Comparison of ENCODE assay signal across 10 cellular contexts in genomic region chr20:38723982-38724602, GRCh38. TPM values are rescaled to one million over a fixed set of nuclear protein-coding genes. Genes with fewer than 3 reads are reported as not detected.
DNase-seq lines count a peak whose midpoint lies in the region; ATAC-seq and TF ChIP-seq lines count a peak whose summit lies in the region.
"Had no signal": no experiment of that assay in that cellular context is flagged by ENCODE, and none has a peak within 500 bp of the region (broad histone marks: within the 10 kb centered on the region; RNA-seq: fewer than 3 reads in every experiment).

Gene SLC32A1 (plus strand): TSS chr20:38724486. CDS start chr20:38724725, 239 bp downstream.

- no peak within 1 kb of the TSS for H3K27ac Mint-ChIP-seq in glutamatergic neuron (ENCODE audit: unreplicated experiment)

- H3K4me1 ChIP-seq in cardiac muscle cell (ENCODE audit: low read depth), result no peaks in the 10 kb centered on the region
- peaks cover 0 to 56% (median 13%) of the 10 kb centered on the region in 12 donors for H3K4me1 ChIP-seq in heart left ventricle
- H3K4me1 ChIP-seq in Karpas-422 (ENCODE audit: low read length), result no peaks in the 10 kb centered on the region

- intact Hi-C loops in heart left ventricle (cut with DNase I), result no loop called here

- no peak within 1 kb of the TSS for H2AFZ ChIP-seq in Karpas-422 (ENCODE audit: low read length)

- H3K9me2 ChIP-seq in Karpas-422 (replicated peaks; ENCODE audit: insufficient read depth, low read length), result no peaks in the 10 kb centered on the region

- TF ChIP-seq CTCF in cardiac muscle cell (IDR thresholded peaks at IDR 0.05; ENCODE audit: low read depth, low read length) (no peak), heart left ventricle (IDR thresholded peaks at IDR 0.05) (no peak), WERI-Rb-1 (IDR thresholded peaks at IDR 0.05; ENCODE audit: low read depth, low read length) (no peak), glutamatergic neuron (IDR thresholded peaks at IDR 0.05; ENCODE audit: partially characterized antibody, unreplicated experiment) (no peak)

- H3K9me3 ChIP-seq in cardiac muscle cell (ENCODE audit: low read depth) (no peaks in the 10 kb centered on the region), heart left ventricle (no peaks in the 10 kb centered on the region), WERI-Rb-1 (ENCODE audit: severe bottlenecking) (no peaks in the 10 kb centered on the region), Karpas-422 (ENCODE audit: low read length) (no peaks in the 10 kb centered on the region)

- peak within 1 kb of the TSS; percentile 74 for H3K4me3 Mint-ChIP-seq in glutamatergic neuron (ENCODE audit: unreplicated experiment)

- H3K27me3 ChIP-seq in cardiac muscle cell (peaks cover 100% of the 10 kb centered on the region), heart left ventricle (peaks cover 70 to 98% (median 97%) of the 10 kb centered on the region in 9 donors), WERI-Rb-1 (ENCODE audit: insufficient read depth, low read depth, severe bottlenecking) (peaks cover 90% of the 10 kb centered on the region), Karpas-422 (ENCODE audit: low read length) (no peaks in the 10 kb centered on the region)

- no peak within 1 kb of the TSS for H3K9ac ChIP-seq in Karpas-422 (ENCODE audit: low read length)

- H3K4me1 Mint-ChIP-seq in glutamatergic neuron (ENCODE audit: low read depth, unreplicated experiment), result peaks cover 14% of the 10 kb centered on the region

- ATAC-seq in heart left ventricle, result no peak
- ATAC-seq in GM18873 (IDR thresholded peaks at IDR 0.05; ENCODE audit: low FRiP score, unreplicated experiment), result no peak
- ATAC-seq in HG03432 (IDR thresholded peaks at IDR 0.05; ENCODE audit: unreplicated experiment), result no peak

- no peak for TF ChIP-seq POLR2A in heart left ventricle (IDR thresholded peaks at IDR 0.05)

- 1 to 2% (median 1%) methylated on average over 22 to 58 of the region's 58 CpGs for WGBS in heart left ventricle, 4 donors

- H3K27me3 Mint-ChIP-seq in glutamatergic neuron (ENCODE audit: unreplicated experiment), result peaks cover 56% of the 10 kb centered on the region

- no peaks in the 10 kb centered on the region for H3K79me2 ChIP-seq in Karpas-422 (ENCODE audit: low read length)

- H3K27ac ChIP-seq in cardiac muscle cell, result no peak within 1 kb of the TSS
- H3K27ac ChIP-seq in heart left ventricle, result no peak within 1 kb of the TSS
- no peak within 1 kb of the TSS for H3K27ac ChIP-seq in WERI-Rb-1
- peak within 1 kb of the TSS; percentile 3 for H3K27ac ChIP-seq in temporal lobe (ENCODE audit: low read depth, low read length)
- H3K27ac ChIP-seq in Karpas-422 (ENCODE audit: low read length), result no peak within 1 kb of the TSS

- H3K36me3 ChIP-seq in cardiac muscle cell (no peaks in the 10 kb centered on the region), heart left ventricle (no peaks in the 10 kb centered on the region), WERI-Rb-1 (no peaks in the 10 kb centered on the region), Karpas-422 (ENCODE audit: insufficient read depth, low read length) (no peaks in the 10 kb centered on the region)

- no peaks in the 10 kb centered on the region for H4K20me1 ChIP-seq in Karpas-422 (ENCODE audit: insufficient read depth, low read depth, low read length)

- peaks cover 18% of the 10 kb centered on the region for H3K9me3 Mint-ChIP-seq in glutamatergic neuron (ENCODE audit: unreplicated experiment)

- H3K4me3 ChIP-seq in cardiac muscle cell (peak within 1 kb of the TSS; percentile 6), heart left ventricle (peak within 1 kb of the TSS in 1 of 12 donors; percentile 15), WERI-Rb-1 (ENCODE audit: low read depth, low read length) (peak within 1 kb of the TSS; percentile 27), Karpas-422 (ENCODE audit: low read length) (no peak within 1 kb of the TSS)

- H3K36me3 Mint-ChIP-seq in glutamatergic neuron (ENCODE audit: unreplicated experiment), result no peaks in the 10 kb centered on the region

- no peak within 1 kb of the TSS for H3K4me2 ChIP-seq in Karpas-422 (ENCODE audit: low read depth, low read length, poor library complexity, severe bottlenecking)

- no peak for DNase-seq in cardiac muscle cell (ENCODE audit: low read depth in 1 of 2, low spot score in 1 of 2)
- DNase-seq in heart left ventricle, result no peak
- peak; percentile 28 for DNase-seq in WERI-Rb-1
- DNase-seq in glutamatergic neuron, result peak; percentile 73
- DNase-seq in Karpas-422, result no peak
- DNase-seq: midbrain had no signal

RNA-seq across cellular contexts. Expression of gene SLC32A1, which starts in this region (rescaled TPM):
- total RNA-seq in cardiac muscle cell (not detected in 2 replicates), heart left ventricle (not detected), glutamatergic neuron (ENCODE audit: unreplicated experiment) (0.59 TPM), temporal lobe (5.9 TPM)
- polyA plus RNA-seq in cardiac muscle cell (not detected in 2 replicates), heart left ventricle (not detected)
- not detected in 2 replicates for total RNA-seq in Karpas-422 (2014; rRNA removed; shearing (Covaris generic); ENCODE audit: low replicate concordance)
- polyA plus RNA-seq: esophagus had no signal

Comparison
In these comparisons a context has a peak if more than half of its experiments do, and no peak if none do; other contexts are left out.
1. Peak in DNase-seq in glutamatergic neuron; RNA of the gene not detected or under 1 TPM.